19 cellular contexts compared by ENCODE assay signal in genomic region chr1:154996966-154997701, GRCh38. TPM values are rescaled to one million over a fixed set of nuclear protein-coding genes. Genes with fewer than 3 reads are reported as not detected.
DNase-seq lines count a peak whose midpoint lies in the region; ATAC-seq, FAIRE-seq and TF ChIP-seq lines count a peak whose summit lies in the region.
"Had no signal": no experiment of that assay in that cellular context is flagged by ENCODE, and none has a peak within 500 bp of the region (broad histone marks: within the 10 kb centered on the region; RNA-seq: fewer than 3 reads in every experiment).

No MANE protein-coding gene starts in this region.

- no peak overlapping the region for H3K23ac ChIP-seq in H1 (ENCODE audit: insufficient read length)

- no TSS peak for BruUV-seq in Caco-2 (replicated peaks; lab: Mats Ljungman, UMichigan)

- H3K4ac ChIP-seq in H1 (replicated peaks; ENCODE audit: insufficient read length, low read depth, low read length) = no peak overlapping the region

- peaks cover 40% of the 10 kb centered on the region for H3K36me3 Mint-ChIP-seq in Caco-2 (ENCODE audit: insufficient read depth, unreplicated experiment)

- intact Hi-C loops in Caco-2 (cut with micrococcal nuclease; ENCODE audit: unreplicated experiment) = no loop called here

- CTCF ChIA-PET in Caco-2 (lab: Charles Lee) (interaction anchor here (0.7 to 0.9 kb wide), 2 partner anchors 9 to 25 kb away, joined by 3 read pairs; no protein-coding TSS in a partner anchor), H1 (lab: Charles Lee; ENCODE audit: partially characterized antibody) (interaction anchor here (0.9 to 14.0 kb wide), 14 partner anchors 18 to 169 kb away, joined by 3 to 334 read pairs (median 10); partner anchors contain the start of genes CKS1B, EFNA4, FLAD1 and PBXIP1)

- H3K27ac ChIP-seq in BLaER1 (0 out of 2 replicates have a peak overlapping the region, but pooled peaks have one; percentile 22), SK-N-MC (peak overlapping the region; percentile 42), H1 (ENCODE audit: low read depth, low read length) (no peak overlapping the region)
- H3K27ac ChIP-seq: left lung had no signal

- TF ChIP-seq POLR2A in H1 (IDR thresholded peaks at IDR 0.05; ENCODE audit: control extremely low read depth in 1 of 2, low read depth in 2 of 2, low read length in 2 of 2) = no peak

- TF ChIP-seq EP300 in H1 (IDR thresholded peaks at IDR 0.05; ENCODE audit: borderline replicate concordance in 1 of 2, low read depth in 2 of 2, low read length in 2 of 2) = no peak

- no peak for ATAC-seq in activated CD4-positive, CD25-positive, alpha-beta regulatory T cell treated with anti-CD3 and anti-CD28 coated beads, Interleukin-2, amount 50 U/mL, for 24 hours
- ATAC-seq: HepG2, left lung had no signal

- H3K4me3 Mint-ChIP-seq in Caco-2 (ENCODE audit: unreplicated experiment) = peak overlapping the region; percentile 96

- FAIRE-seq in H1 (lab: Jason Lieb, UNC) = no peak
- FAIRE-seq in frontal cortex (lab: Jason Lieb, UNC) = no peak
- FAIRE-seq: GM19239, HepG2 had no signal

- H2AK5ac ChIP-seq in H1 (ENCODE audit: low read depth, low read length) = no peak overlapping the region

- H3K9ac ChIP-seq in BLaER1 (0 out of 2 replicates have a peak overlapping the region, but pooled peaks have one; percentile 50), SK-N-MC (ENCODE audit: insufficient read length) (no peak overlapping the region), H1 (replicated peaks in 1 of 4; ENCODE audit: extremely low read depth in 1 of 4, low read depth in 3 of 4, low read length in 3 of 4) (no peak overlapping the region)

- no peaks in the 10 kb centered on the region for H4K20me1 ChIP-seq in BLaER1
- H4K20me1 ChIP-seq in H1 (replicated peaks in 1 of 2; ENCODE audit: control insufficient read depth in 1 of 2, insufficient read depth in 2 of 2, low read length in 2 of 2) = no peaks in the 10 kb centered on the region

- H4K91ac ChIP-seq in H1 (replicated peaks; ENCODE audit: insufficient read length, low read length) = no peak overlapping the region

- H3K27ac Mint-ChIP-seq in Caco-2 (ENCODE audit: unreplicated experiment) = peak overlapping the region; percentile 62

- 92% methylated on average over 14 of the region's 15 CpGs; no CpG with 5 or more reads in 1 of the 2 experiments for WGBS in H1 (ENCODE audit: extremely low coverage in 1 of 2, insufficient coverage in 1 of 2, insufficient read length in 1 of 2, insufficient replicate concordance in 2 of 2, low coverage in 1 of 2, low lambda C conversion rate in 2 of 2, missing lambda C conversion rate in 1 of 2), 2 experiments

- H3K4me2 ChIP-seq in BLaER1 = peak overlapping the region; percentile 84
- H3K4me2 ChIP-seq in H1 (ENCODE audit: insufficient read depth in 1 of 2, low read depth in 2 of 2, low read length in 2 of 2) = no peak overlapping the region

- H3K27me3 Mint-ChIP-seq in Caco-2 (ENCODE audit: insufficient read depth, unreplicated experiment) = no peaks in the 10 kb centered on the region

- H3K79me1 ChIP-seq in H1 (ENCODE audit: low read depth, low read length) = no peaks in the 10 kb centered on the region

- H2BK15ac ChIP-seq in H1 (ENCODE audit: low read length) = 0 out of 2 replicates have a peak overlapping the region, but pooled peaks have one; percentile 72

- H4K5ac ChIP-seq in H1 (ENCODE audit: insufficient read length, low read depth, low read length) = no peak overlapping the region

- H3K56ac ChIP-seq in H1 (replicated peaks; ENCODE audit: insufficient read length, low read depth, low read length) = no peak overlapping the region

- no peak overlapping the region for H3K14ac ChIP-seq in H1 (ENCODE audit: insufficient read length)

- H3K27me3 ChIP-seq in BLaER1 (no peaks in the 10 kb centered on the region), Caco-2 (replicated peaks; ENCODE audit: control insufficient read depth, insufficient read depth, low read length) (no peaks in the 10 kb centered on the region), H1 (replicated peaks in 1 of 4; ENCODE audit: control insufficient read depth in 3 of 4, extremely low read depth in 1 of 4, insufficient read depth in 3 of 4, low read length in 3 of 4) (no peaks in the 10 kb centered on the region)
- H3K27me3 ChIP-seq: left lung had no signal

- H4K8ac ChIP-seq in H1 (ENCODE audit: extremely low read depth, insufficient read depth, low read length) = no peak overlapping the region

- DNase-seq in Caco-2 (no peak), SK-N-MC (ENCODE audit: low read depth, low spot score) (no peak), H1 (ENCODE audit: low read depth in 1 of 2, low spot score in 2 of 2) (no peak), frontal cortex (ENCODE audit: low spot score in 2 of 2) (no peak), OCI-M1 (lab: John Stamatoyannopoulos, UW) (no peak), epidermal melanocyte (ENCODE audit: insufficient read length, low spot score) (no peak)
- DNase-seq: activated T-cell treated with anti-CD3 and anti-CD28 coated beads for 4 hours; hypothalamus; NCI-H1436 treated with DMSO at 0.1 percent for 48 hours; NCI-H524; stimulated activated CD8-positive, alpha-beta memory T cell treated with anti-CD3 and anti-CD28 coated beads, Interleukin-4, amount 100 ng/mL, for 48 hours had no signal

- peaks cover 26% of the 10 kb centered on the region for H3K4me1 Mint-ChIP-seq in Caco-2 (ENCODE audit: low read depth, unreplicated experiment)

- H3K18ac ChIP-seq in H1 (ENCODE audit: extremely low read depth, low read length) = no peak overlapping the region

- H3K9me3 ChIP-seq in BLaER1 (no peaks in the 10 kb centered on the region), Caco-2 (no peaks in the 10 kb centered on the region), SK-N-MC (ENCODE audit: low read depth, low read length) (no peaks in the 10 kb centered on the region), H1 (ENCODE audit: insufficient read depth in 2 of 2, low read depth in 1 of 2, low read length in 1 of 2) (no peaks in the 10 kb centered on the region)
- H3K9me3 ChIP-seq: left lung had no signal

- no peaks in the 10 kb centered on the region for H3K9me3 Mint-ChIP-seq in Caco-2 (ENCODE audit: unreplicated experiment)

- H3K4me1 ChIP-seq in BLaER1 = peaks cover 66% of the 10 kb centered on the region
- 0 out of 2 replicates have a peak, but pooled peaks cover 11% of the 10 kb centered on the region for H3K4me1 ChIP-seq in Caco-2
- H3K4me1 ChIP-seq in H1 (replicated peaks in 1 of 4; ENCODE audit: control insufficient read depth in 3 of 4, insufficient read depth in 4 of 4, low read length in 3 of 4) = peaks cover 0 to 9% (median 4%) of the 10 kb centered on the region in 4 experiments; a peak in 4 of 7 replicates

- H3K36me3 ChIP-seq in BLaER1 (peaks cover 15% of the 10 kb centered on the region), Caco-2 (ENCODE audit: control insufficient read depth, insufficient read depth, low read length) (peaks cover 1% of the 10 kb centered on the region; the same call in 1 of the 2 replicates), SK-N-MC (ENCODE audit: insufficient read depth, low read length) (no peaks in the 10 kb centered on the region), H1 (ENCODE audit: control insufficient read depth in 2 of 4, insufficient read depth in 4 of 4, low read length in 3 of 4) (peaks cover 0 to 3% (median 1%) of the 10 kb centered on the region in 4 experiments; a peak in 3 of 8 replicates)
- H3K36me3 ChIP-seq: left lung had no signal

- no peak overlapping the region for H3K4me3 ChIP-seq in BLaER1
- no peak overlapping the region for H3K4me3 ChIP-seq in Caco-2 (ENCODE audit: low read depth, low read length)
- H3K4me3 ChIP-seq in SK-N-MC = no peak overlapping the region
- H3K4me3 ChIP-seq in H1 (ENCODE audit: extremely low read depth in 1 of 4, insufficient read depth in 2 of 4, low read depth in 3 of 4, low read length in 4 of 4) = no peak overlapping the region
- H3K4me3 ChIP-seq: left lung had no signal

- POLR2A ChIA-PET in Caco-2 (lab: Charles Lee) = interaction anchor here (0.6 to 1.8 kb wide), 2 partner anchors 14 to 54 kb away, joined by 4 to 9 read pairs; partner anchors contain the start of gene FLAD1
- POLR2A ChIA-PET in H1 (lab: Charles Lee; ENCODE audit: partially characterized antibody) = interaction anchor here (1.3 to 42.8 kb wide), 6 partner anchors 10 to 61 kb away, joined by 3 to 702 read pairs (median 17); partner anchors contain the start of genes CKS1B, FLAD1, PBXIP1 and PMVK

- no peak overlapping the region for H2BK20ac ChIP-seq in H1 (ENCODE audit: low read length)

- no peak overlapping the region for H2AFZ ChIP-seq in H1 (ENCODE audit: low read length)

- peaks cover 12% of the 10 kb centered on the region; the same call in 1 of the 2 replicates for H3K23me2 ChIP-seq in H1 (ENCODE audit: low read depth, low read length)

- H2BK12ac ChIP-seq in H1 (ENCODE audit: low read depth, low read length) = 0 out of 2 replicates have a peak overlapping the region, but pooled peaks have one; percentile 84

- no peak for TF ChIP-seq RAD21 in H1 (IDR thresholded peaks at IDR 0.05 in 1 of 2, conservative IDR thresholded peaks at IDR 0.05 in 1 of 2; ENCODE audit: low read depth in 2 of 2, low read length in 2 of 2)

- no peak overlapping the region for H2BK5ac ChIP-seq in H1 (ENCODE audit: low read depth, low read length)

- no peaks in the 10 kb centered on the region for H3K79me2 ChIP-seq in H1 (ENCODE audit: control insufficient read depth in 1 of 2, insufficient read depth in 2 of 2, low read length in 2 of 2)

- H2BK120ac ChIP-seq in H1 (replicated peaks; ENCODE audit: low read depth, low read length) = no peak overlapping the region

- TF ChIP-seq CTCF in Caco-2 (IDR thresholded peaks at IDR 0.05; ENCODE audit: insufficient read depth in 1 of 2, low read depth in 1 of 2, low read length in 1 of 2, severe bottlenecking in 1 of 2, unreplicated experiment in 1 of 2) = no peak
- no peak for TF ChIP-seq CTCF in H1 (IDR thresholded peaks at IDR 0.05; ENCODE audit: control extremely low read depth in 1 of 3, insufficient read depth in 1 of 3, low read depth in 1 of 3, low read length in 3 of 3)

RNA-seq across cellular contexts. Expression of gene LENEP, which starts 3.7 kb away (rescaled TPM):
- 0.50 and 0.53 TPM in 2 replicates for total RNA-seq in Caco-2 (2022)
- total RNA-seq in H1 (2021; fragmentation: NEBNext Ultra II Directional; extraction: Animal tissue kit (Norgen Biotek cat#: 25700)) = 1.2 and 1.3 TPM in 2 replicates
- polyA plus RNA-seq in H1 (2011; rRNA removed) = 1.1 TPM in 1 of 2 replicates, not detected in the other
- polyA plus RNA-seq in H1 (2011; cell fraction: cytosol; rRNA removed) = 0.23 TPM
- 1.5 TPM for polyA plus RNA-seq in H1 (2011; cell fraction: nucleus; rRNA removed)
- 0.32 TPM in 1 of 4 replicates, not detected in the others for polyA plus RNA-seq in H1 (2012, experiment 1 of 2)
- polyA plus RNA-seq in H1 (2012, experiment 2 of 2) = not detected
- 0.61 TPM for polyA plus RNA-seq in H1 (2013, experiment 1 of 2)
- polyA plus RNA-seq in H1 (2013, experiment 2 of 2) = not detected
- 6.1 and 8.4 TPM in 2 replicates for polyA minus RNA-seq in H1 (2011; rRNA and poly(A)+ RNA removed)
- not detected for polyA minus RNA-seq in H1 (2011; cell fraction: cytosol; rRNA and poly(A)+ RNA removed)
- polyA minus RNA-seq in H1 (2011; cell fraction: nucleus; rRNA and poly(A)+ RNA removed) = 15.3 TPM
- total RNA-seq in frontal cortex = 1.2 TPM
- total RNA-seq: aorta, G401, urinary bladder had no signal
- polyA plus RNA-seq: aorta, HepG2, urinary bladder had no signal

RNA-seq across cellular contexts. Expression of gene ZBTB7B, which starts 5.5 kb away (rescaled TPM):
- total RNA-seq in Caco-2 (2022) = 42.9 and 46.8 TPM in 2 replicates
- 22.1 and 24.5 TPM in 2 replicates for total RNA-seq in H1 (2021; fragmentation: NEBNext Ultra II Directional; extraction: Animal tissue kit (Norgen Biotek cat#: 25700))
- 36.9 and 38.3 TPM in 2 replicates for polyA plus RNA-seq in H1 (2011; rRNA removed)
- 28.7 TPM for polyA plus RNA-seq in H1 (2011; cell fraction: cytosol; rRNA removed)
- 38.2 TPM for polyA plus RNA-seq in H1 (2011; cell fraction: nucleus; rRNA removed)
- polyA plus RNA-seq in H1 (2012, experiment 1 of 2) = 11.5 to 24.0 TPM (median 20.2 TPM) in 4 replicates
- 15.2 TPM for polyA plus RNA-seq in H1 (2012, experiment 2 of 2)
- 8.9 TPM for polyA plus RNA-seq in H1 (2013, experiment 1 of 2)
- polyA plus RNA-seq in H1 (2013, experiment 2 of 2) = 9.4 TPM
- 16.1 and 19.4 TPM in 2 replicates for polyA minus RNA-seq in H1 (2011; rRNA and poly(A)+ RNA removed)
- polyA minus RNA-seq in H1 (2011; cell fraction: cytosol; rRNA and poly(A)+ RNA removed) = 22.2 TPM
- polyA minus RNA-seq in H1 (2011; cell fraction: nucleus; rRNA and poly(A)+ RNA removed) = 19.9 TPM
- total RNA-seq in frontal cortex = 0.82 TPM

RNA-seq across cellular contexts. Expression of gene FLAD1, which starts 14.0 kb away (rescaled TPM):
- total RNA-seq in Caco-2 (2022) = 51.3 and 61.5 TPM in 2 replicates
- 97.4 and 104 TPM in 2 replicates for total RNA-seq in H1 (2021; fragmentation: NEBNext Ultra II Directional; extraction: Animal tissue kit (Norgen Biotek cat#: 25700))
- 143 and 189 TPM in 2 replicates for polyA plus RNA-seq in H1 (2011; rRNA removed)
- polyA plus RNA-seq in H1 (2011; cell fraction: cytosol; rRNA removed) = 152 TPM
- polyA plus RNA-seq in H1 (2011; cell fraction: nucleus; rRNA removed) = 250 TPM
- polyA plus RNA-seq in H1 (2012, experiment 1 of 2) = 116 to 134 TPM (median 122 TPM) in 4 replicates
- polyA plus RNA-seq in H1 (2012, experiment 2 of 2) = 127 TPM
- polyA plus RNA-seq in H1 (2013, experiment 1 of 2) = 95.1 TPM
- polyA plus RNA-seq in H1 (2013, experiment 2 of 2) = 95.5 TPM
- polyA minus RNA-seq in H1 (2011; rRNA and poly(A)+ RNA removed) = 149 and 177 TPM in 2 replicates
- 69.5 TPM for polyA minus RNA-seq in H1 (2011; cell fraction: cytosol; rRNA and poly(A)+ RNA removed)
- polyA minus RNA-seq in H1 (2011; cell fraction: nucleus; rRNA and poly(A)+ RNA removed) = 81.1 TPM
- 17.9 TPM for total RNA-seq in frontal cortex

RNA-seq across cellular contexts. Expression of gene CKS1B, which starts 22.7 kb away (rescaled TPM):
- total RNA-seq in Caco-2 (2022) (243 and 259 TPM in 2 replicates), frontal cortex (12.6 TPM)
- total RNA-seq in H1 (2021; fragmentation: NEBNext Ultra II Directional; extraction: Animal tissue kit (Norgen Biotek cat#: 25700)) = 284 and 294 TPM in 2 replicates
- 801 and 1,025 TPM in 2 replicates for polyA plus RNA-seq in H1 (2011; rRNA removed)
- polyA plus RNA-seq in H1 (2011; cell fraction: cytosol; rRNA removed) = 668 TPM
- 301 TPM for polyA plus RNA-seq in H1 (2011; cell fraction: nucleus; rRNA removed)
- 458 to 597 TPM (median 493 TPM) in 4 replicates for polyA plus RNA-seq in H1 (2012, experiment 1 of 2)
- polyA plus RNA-seq in H1 (2012, experiment 2 of 2) = 299 TPM
- polyA plus RNA-seq in H1 (2013, experiment 1 of 2) = 459 TPM
- polyA plus RNA-seq in H1 (2013, experiment 2 of 2) = 480 TPM
- polyA minus RNA-seq in H1 (2011; rRNA and poly(A)+ RNA removed) = 354 and 434 TPM in 2 replicates
- polyA minus RNA-seq in H1 (2011; cell fraction: cytosol; rRNA and poly(A)+ RNA removed) = 129 TPM
- polyA minus RNA-seq in H1 (2011; cell fraction: nucleus; rRNA and poly(A)+ RNA removed) = 123 TPM

RNA-seq across cellular contexts. Expression of gene SHC1, which starts 26.6 kb away (rescaled TPM):
- 58.0 and 59.6 TPM in 2 replicates for total RNA-seq in Caco-2 (2022)
- 204 and 212 TPM in 2 replicates for total RNA-seq in H1 (2021; fragmentation: NEBNext Ultra II Directional; extraction: Animal tissue kit (Norgen Biotek cat#: 25700))
- 177 and 197 TPM in 2 replicates for polyA plus RNA-seq in H1 (2011; rRNA removed)
- polyA plus RNA-seq in H1 (2011; cell fraction: cytosol; rRNA removed) = 199 TPM
- polyA plus RNA-seq in H1 (2011; cell fraction: nucleus; rRNA removed) = 757 TPM
- 146 to 233 TPM (median 185 TPM) in 4 replicates for polyA plus RNA-seq in H1 (2012, experiment 1 of 2)
- 206 TPM for polyA plus RNA-seq in H1 (2012, experiment 2 of 2)
- 197 TPM for polyA plus RNA-seq in H1 (2013, experiment 1 of 2)
- polyA plus RNA-seq in H1 (2013, experiment 2 of 2) = 196 TPM
- 204 and 224 TPM in 2 replicates for polyA minus RNA-seq in H1 (2011; rRNA and poly(A)+ RNA removed)
- 101 TPM for polyA minus RNA-seq in H1 (2011; cell fraction: cytosol; rRNA and poly(A)+ RNA removed)
- 123 TPM for polyA minus RNA-seq in H1 (2011; cell fraction: nucleus; rRNA and poly(A)+ RNA removed)
- 6.9 TPM for total RNA-seq in frontal cortex

Comparison
In these comparisons a context has a peak if more than half of its experiments do, and no peak if none do; other contexts are left out.
1. RNA of gene ZBTB7B, which starts 5.5 kb away (total RNA-seq): 42.9 to 46.8 TPM in Caco-2 and 22.1 to 24.5 TPM in H1; 0.82 TPM in frontal cortex (single experiment); every median in the first group is over 10 times any median in the second.